Comparison of ENCODE assay signal across 8 cellular contexts in genomic region chr11:118359295-118359958, GRCh38. TPM values are rescaled to one million over a fixed set of nuclear protein-coding genes. Genes with fewer than 3 reads are reported as not detected.
DNase-seq lines count a peak whose midpoint lies in the region; ATAC-seq lines count a peak whose summit lies in the region.

TSS of gene UBE4A (plus strand) at chr11:118359600. CDS start at chr11:118365081, 5,481 bp downstream.

- peak within 1 kb of the TSS; percentile 89 for H3K27ac Mint-ChIP-seq in activated T-helper 1 cell treated with anti-CD3 and anti-CD28 coated beads, Interleukin-12 subunit alpha, Interleukin-12 subunit beta, Interleukin-2, Interleukin-4 antibody, amounts not matched to agents 30 ng/mL and 10 ng/mL and 1 ng/mL, durations not matched to agents 14 hours and 24 hours and 36 hours
- peak within 1 kb of the TSS; percentile 95 to 99 (median 98) for H3K27ac Mint-ChIP-seq in naive B cell
- peak within 1 kb of the TSS; percentile 91 for H3K27ac Mint-ChIP-seq in stimulated activated memory B cell treated with anti-CD40 and anti-IgM and Interleukin-4, amounts not matched to agents 10 μg/mL and 1 μg/mL and 100 μg/mL, for 72 hours

- peaks cover 39% of the 10 kb centered on the region for H3K4me1 Mint-ChIP-seq in activated T-helper 1 cell treated with anti-CD3 and anti-CD28 coated beads, Interleukin-12 subunit alpha, Interleukin-12 subunit beta, Interleukin-2, Interleukin-4 antibody, amounts not matched to agents 30 ng/mL and 10 ng/mL and 1 ng/mL, durations not matched to agents 14 hours and 24 hours and 36 hours (ENCODE audit: low read depth)
- peaks cover 33 to 43% (median 35%) of the 10 kb centered on the region in 3 donors for H3K4me1 Mint-ChIP-seq in naive B cell
- peaks cover 37% of the 10 kb centered on the region for H3K4me1 Mint-ChIP-seq in stimulated activated memory B cell treated with anti-CD40 and anti-IgM and Interleukin-4, amounts not matched to agents 10 μg/mL and 1 μg/mL and 100 μg/mL, for 72 hours

- H3K9me3 Mint-ChIP-seq in activated T-helper 1 cell treated with anti-CD3 and anti-CD28 coated beads, Interleukin-12 subunit alpha, Interleukin-12 subunit beta, Interleukin-2, Interleukin-4 antibody, amounts not matched to agents 30 ng/mL and 10 ng/mL and 1 ng/mL, durations not matched to agents 14 hours and 24 hours and 36 hours, result no peaks in the 10 kb centered on the region
- peaks cover 0 to 3% (median 0%) of the 10 kb centered on the region in 7 donors for H3K9me3 Mint-ChIP-seq in naive B cell
- H3K9me3 Mint-ChIP-seq in stimulated activated memory B cell treated with anti-CD40 and anti-IgM and Interleukin-4, amounts not matched to agents 10 μg/mL and 1 μg/mL and 100 μg/mL, for 72 hours, result no peaks in the 10 kb centered on the region

- H3K4me3 Mint-ChIP-seq in activated T-helper 1 cell treated with anti-CD3 and anti-CD28 coated beads, Interleukin-12 subunit alpha, Interleukin-12 subunit beta, Interleukin-2, Interleukin-4 antibody, amounts not matched to agents 30 ng/mL and 10 ng/mL and 1 ng/mL, durations not matched to agents 14 hours and 24 hours and 36 hours, result peak within 1 kb of the TSS; percentile 95
- H3K4me3 Mint-ChIP-seq in naive B cell, result peak within 1 kb of the TSS; percentile 89 to 100 (median 98)
- H3K4me3 Mint-ChIP-seq in stimulated activated memory B cell treated with anti-CD40 and anti-IgM and Interleukin-4, amounts not matched to agents 10 μg/mL and 1 μg/mL and 100 μg/mL, for 72 hours, result peak within 1 kb of the TSS; percentile 98

- peaks cover 16% of the 10 kb centered on the region for H3K36me3 Mint-ChIP-seq in activated T-helper 1 cell treated with anti-CD3 and anti-CD28 coated beads, Interleukin-12 subunit alpha, Interleukin-12 subunit beta, Interleukin-2, Interleukin-4 antibody, amounts not matched to agents 30 ng/mL and 10 ng/mL and 1 ng/mL, durations not matched to agents 14 hours and 24 hours and 36 hours (ENCODE audit: low read depth)
- H3K36me3 Mint-ChIP-seq in naive B cell, result no peaks in the 10 kb centered on the region
- no peaks in the 10 kb centered on the region for H3K36me3 Mint-ChIP-seq in stimulated activated memory B cell treated with anti-CD40 and anti-IgM and Interleukin-4, amounts not matched to agents 10 μg/mL and 1 μg/mL and 100 μg/mL, for 72 hours

- H3K27me3 Mint-ChIP-seq in activated T-helper 1 cell treated with anti-CD3 and anti-CD28 coated beads, Interleukin-12 subunit alpha, Interleukin-12 subunit beta, Interleukin-2, Interleukin-4 antibody, amounts not matched to agents 30 ng/mL and 10 ng/mL and 1 ng/mL, durations not matched to agents 14 hours and 24 hours and 36 hours (ENCODE audit: insufficient read depth), result no peaks in the 10 kb centered on the region
- peaks cover 0 to 8% (median 0%) of the 10 kb centered on the region in 3 donors for H3K27me3 Mint-ChIP-seq in naive B cell
- no peaks in the 10 kb centered on the region for H3K27me3 Mint-ChIP-seq in stimulated activated memory B cell treated with anti-CD40 and anti-IgM and Interleukin-4, amounts not matched to agents 10 μg/mL and 1 μg/mL and 100 μg/mL, for 72 hours

- ATAC-seq in GM21723 (IDR thresholded peaks at IDR 0.05; ENCODE audit: unreplicated experiment), result peak; percentile 92
- ATAC-seq in naive B cell (ENCODE audit: low read depth in 2 of 2), result peak; percentile 97 to 98
- ATAC-seq in stimulated activated memory B cell treated with anti-CD40 and anti-IgM and Interleukin-4, amounts not matched to agents 10 μg/mL and 1 μg/mL and 100 μg/mL, for 72 hours, result peak; percentile 98

- intact Hi-C loops in activated T-helper 1 cell treated with anti-CD3 and anti-CD28 coated beads, Interleukin-12 subunit alpha, Interleukin-12 subunit beta, Interleukin-2, Interleukin-4 antibody, amounts not matched to agents 30 ng/mL and 10 ng/mL and 1 ng/mL, durations not matched to agents 14 hours and 24 hours and 36 hours (cut with micrococcal nuclease), result loop anchor here (1.0 to 2.0 kb wide), 8 partner anchors 15 to 215 kb away; partner anchors contain the start of genes ARCN1, ATP5MG, CD3E and CD3G

- DNase-seq in DMS153 treated with DMSO at 0.1 percent for 48 hours (lab: John Stamatoyannopoulos, UW; ENCODE audit: unreplicated experiment) (peak; percentile 84), Kasumi-1 (lab: John Stamatoyannopoulos, UW) (peak; percentile 87 to 89), RPMI7951 (ENCODE audit: low read depth) (peak; percentile 94), fibroblast of gingiva (ENCODE audit: low read depth) (peak; percentile 92), naive B cell (peak; percentile 93)
- DNase-seq in activated T-helper 1 cell treated with anti-CD3 and anti-CD28 coated beads, Interleukin-12 subunit alpha, Interleukin-12 subunit beta, Interleukin-2, Interleukin-4 antibody, amounts not matched to agents 30 ng/mL and 10 ng/mL and 1 ng/mL, durations not matched to agents 14 hours and 24 hours and 36 hours (ENCODE audit: low spot score), result peak; percentile 94

RNA-seq across cellular contexts. Expression of gene UBE4A, which starts in this region (rescaled TPM):
- 48.6 and 60.2 TPM in 2 replicates for total RNA-seq in RPMI7951 (2014; rRNA removed; shearing (Covaris generic))
- 44.1 and 46.0 TPM in 2 replicates for total RNA-seq in activated T-helper 1 cell treated with anti-CD3 and anti-CD28 coated beads, Interleukin-12 subunit alpha, Interleukin-12 subunit beta, Interleukin-2, Interleukin-4 antibody, amounts not matched to agents 30 ng/mL and 10 ng/mL and 1 ng/mL, durations not matched to agents 14 hours and 24 hours and 36 hours
- polyA plus RNA-seq in naive B cell (ENCODE audit: low read depth in 6 of 6), result 10 to 100 TPM; 19.2 to 28.3 (median 23.5) TPM

Comparison
In these comparisons a context has a peak if more than half of its experiments do, and no peak if none do; other contexts are left out.
1. Peak in every context shown above with its lines: DNase-seq and ATAC-seq.